In genomic region chr7:92612501-92612900, GRCh38 we compare ENCODE assay signal across 14 cellular contexts. TPM values are rescaled to one million over a fixed set of nuclear protein-coding genes. Genes with fewer than 3 reads are reported as not detected.
A peak's percentile ranks its signal among the peaks of the same experiment; 100 is the strongest.
DNase-seq lines count a peak whose midpoint lies in the region; ATAC-seq and TF ChIP-seq lines count a peak whose summit lies in the region.
"Had no signal": no experiment of that assay in that cellular context is flagged by ENCODE, and none has a peak within 500 bp of the region (broad histone marks: within the 10 kb centered on the region; RNA-seq: fewer than 3 reads in every experiment).

No MANE protein-coding gene starts in this region.

- TF ChIP-seq CTCF in natural killer cell (IDR thresholded peaks at IDR 0.05): no peak
- TF ChIP-seq CTCF in fibroblast of mammary gland (conservative IDR thresholded peaks at IDR 0.05; ENCODE audit: control insufficient read depth, insufficient read depth, low read depth, low read length): no peak
- no peak for TF ChIP-seq CTCF in tibial artery (IDR thresholded peaks at IDR 0.05)
- no peak for TF ChIP-seq CTCF in transverse colon (IDR thresholded peaks at IDR 0.05)

- TF ChIP-seq POLR2A in transverse colon (IDR thresholded peaks at IDR 0.05): no peak

- H3K36me3 Mint-ChIP-seq in natural killer cell treated with Interleukin-12 subunit alpha and Interleukin-12 subunit beta and Interleukin-15 and Interleukin-18, amount 100 ng/mL, for 72 hours: peaks cover 41% of the 10 kb centered on the region
- peaks cover 31% of the 10 kb centered on the region for H3K36me3 Mint-ChIP-seq in natural killer cell
- peaks cover 63% of the 10 kb centered on the region for H3K36me3 Mint-ChIP-seq in activated CD8-positive, alpha-beta T cell treated with anti-CD3 and anti-CD28 coated beads, Interleukin-2, amount 10 ng/mL, durations not matched to agents 7 days and 5 days (ENCODE audit: low read depth)

- no peaks in the 10 kb centered on the region for H3K9me3 Mint-ChIP-seq in natural killer cell treated with Interleukin-12 subunit alpha and Interleukin-12 subunit beta and Interleukin-15 and Interleukin-18, amount 100 ng/mL, for 72 hours
- no peaks in the 10 kb centered on the region for H3K9me3 Mint-ChIP-seq in natural killer cell
- H3K9me3 Mint-ChIP-seq in activated CD8-positive, alpha-beta T cell treated with anti-CD3 and anti-CD28 coated beads, Interleukin-2, amount 10 ng/mL, durations not matched to agents 7 days and 5 days (ENCODE audit: insufficient read depth): no peaks in the 10 kb centered on the region

- no peak for TF ChIP-seq EP300 in transverse colon (IDR thresholded peaks at IDR 0.05; ENCODE audit: low read depth)

- no peak for ATAC-seq in natural killer cell treated with Interleukin-12 subunit alpha and Interleukin-12 subunit beta and Interleukin-15 and Interleukin-18, amount 100 ng/mL, for 72 hours
- ATAC-seq in natural killer cell: no peak
- no peak for ATAC-seq in activated CD8-positive, alpha-beta T cell treated with anti-CD3 and anti-CD28 coated beads, Interleukin-2, amount 10 ng/mL, durations not matched to agents 7 days and 5 days

- POLR2A ChIA-PET in activated CD8-positive, alpha-beta T cell treated with anti-CD3 and anti-CD28 coated beads, Interleukin-2, amount 10 ng/mL, durations not matched to agents 7 days and 5 days (lab: Charles Lee): interaction anchor here (0.6 to 1.3 kb wide), 3 partner anchors 22 to 225 kb away, joined by 3 to 4 read pairs (median 3); partner anchors contain the start of gene FAM133B

- H3K4me1 Mint-ChIP-seq in natural killer cell treated with Interleukin-12 subunit alpha and Interleukin-12 subunit beta and Interleukin-15 and Interleukin-18, amount 100 ng/mL, for 72 hours (ENCODE audit: low read depth in 2 of 2): peaks cover 16 to 40% of the 10 kb centered on the region in 2 donors
- no peaks in the 10 kb centered on the region for H3K4me1 Mint-ChIP-seq in natural killer cell
- H3K4me1 Mint-ChIP-seq in activated CD8-positive, alpha-beta T cell treated with anti-CD3 and anti-CD28 coated beads, Interleukin-2, amount 10 ng/mL, durations not matched to agents 7 days and 5 days (ENCODE audit: low read depth): peaks cover 17% of the 10 kb centered on the region

- peak overlapping the region; percentile 1 for H3K4me3 Mint-ChIP-seq in natural killer cell treated with Interleukin-12 subunit alpha and Interleukin-12 subunit beta and Interleukin-15 and Interleukin-18, amount 100 ng/mL, for 72 hours
- no peak overlapping the region for H3K4me3 Mint-ChIP-seq in natural killer cell
- no peak overlapping the region for H3K4me3 Mint-ChIP-seq in activated CD8-positive, alpha-beta T cell treated with anti-CD3 and anti-CD28 coated beads, Interleukin-2, amount 10 ng/mL, durations not matched to agents 7 days and 5 days

- H3K36me3 ChIP-seq in tibial artery (peaks cover 6 to 27% (median 18%) of the 10 kb centered on the region in 3 donors), transverse colon (peaks cover 0 to 8% (median 2%) of the 10 kb centered on the region in 4 donors)

- H3K27me3 Mint-ChIP-seq in natural killer cell treated with Interleukin-12 subunit alpha and Interleukin-12 subunit beta and Interleukin-15 and Interleukin-18, amount 100 ng/mL, for 72 hours: no peaks in the 10 kb centered on the region
- H3K27me3 Mint-ChIP-seq in natural killer cell (ENCODE audit: low read depth in 2 of 2): no peaks in the 10 kb centered on the region
- no peaks in the 10 kb centered on the region for H3K27me3 Mint-ChIP-seq in activated CD8-positive, alpha-beta T cell treated with anti-CD3 and anti-CD28 coated beads, Interleukin-2, amount 10 ng/mL, durations not matched to agents 7 days and 5 days (ENCODE audit: low read depth)

- CTCF ChIA-PET in activated CD8-positive, alpha-beta T cell treated with anti-CD3 and anti-CD28 coated beads, Interleukin-2, amount 10 ng/mL, durations not matched to agents 7 days and 5 days (lab: Charles Lee): interaction anchor here (1.2 to 8.3 kb wide), 7 partner anchors 9 to 220 kb away, joined by 4 to 57 read pairs (median 10); partner anchors contain the start of gene FAM133B

- H3K27ac Mint-ChIP-seq in natural killer cell treated with Interleukin-12 subunit alpha and Interleukin-12 subunit beta and Interleukin-15 and Interleukin-18, amount 100 ng/mL, for 72 hours: peak overlapping the region; percentile 57 to 66
- no peak overlapping the region for H3K27ac Mint-ChIP-seq in natural killer cell
- peak overlapping the region; percentile 65 for H3K27ac Mint-ChIP-seq in activated CD8-positive, alpha-beta T cell treated with anti-CD3 and anti-CD28 coated beads, Interleukin-2, amount 10 ng/mL, durations not matched to agents 7 days and 5 days

- in situ Hi-C loops in transverse colon (cut with MboI; ENCODE audit: low pct_ligation_motif_present in 1 of 4, low pct_unique_long_range_greater_than_20kb in 1 of 4, low sequenced_read_pairs in 3 of 4): loop anchor here in 3 of 4 donors (10.0 to 25.0 kb wide), 2 partner anchors 442 to 450 kb away; no protein-coding TSS in a partner anchor

- 58 to 80% methylated on average over 1 to 2 of the region's 2 CpGs for WGBS in transverse colon (ENCODE audit: low coverage in 1 of 2), 2 donors

- H3K27me3 ChIP-seq in tibial artery: no peaks in the 10 kb centered on the region
- no peaks in the 10 kb centered on the region for H3K27me3 ChIP-seq in transverse colon
- H3K27me3 ChIP-seq: BLaER1 had no signal

- intact Hi-C loops in natural killer cell (cut with micrococcal nuclease): no loop called here
- intact Hi-C loops in tibial artery (cut with DNase I; ENCODE audit: low total_unique reads): loop anchor here (10.0 kb wide), 1 partner anchor 442 kb away; no protein-coding TSS in a partner anchor
- intact Hi-C loops in transverse colon (cut with DNase I; ENCODE audit: low total_unique reads): loop anchor here (10.0 kb wide), 1 partner anchor 222 kb away; the partner anchor contains the start of gene CDK6

- H3K4me1 ChIP-seq in tibial artery (peaks cover 0 to 20% (median 5%) of the 10 kb centered on the region in 4 donors), transverse colon (peaks cover 0 to 14% (median 6%) of the 10 kb centered on the region in 4 donors)
- H3K4me1 ChIP-seq: BLaER1 had no signal

- H3K27ac ChIP-seq in tibial artery (peak overlapping the region; percentile 37 to 49), transverse colon (no peak overlapping the region)
- H3K27ac ChIP-seq: BLaER1 had no signal

- DNase-seq in natural killer cell treated with Interleukin-12 subunit alpha and Interleukin-12 subunit beta and Interleukin-15 and Interleukin-18, amount 100 ng/mL, for 72 hours (ENCODE audit: low spot score): no peak
- DNase-seq in natural killer cell (no peak), fibroblast of mammary gland (ENCODE audit: low read depth) (peak; percentile 49), tibial artery (no peak), 8988T (no peak), transverse colon (no peak), C1 segment of cervical spinal cord (lab: John Stamatoyannopoulos, UW) (no peak)
- no peak for DNase-seq in activated CD8-positive, alpha-beta T cell treated with anti-CD3 and anti-CD28 coated beads, Interleukin-2, amount 10 ng/mL, durations not matched to agents 7 days and 5 days
- DNase-seq: amniotic stem cell; effector CD4-positive, alpha-beta T cell; islet precursor cell; NCI-H510A treated with DMSO at 0.1 percent for 48 hours; T-helper 9 cell had no signal

- H3K4me3 ChIP-seq in fibroblast of mammary gland (ENCODE audit: control insufficient read depth, low read depth, low read length) (no peak overlapping the region), tibial artery (no peak overlapping the region), transverse colon (no peak overlapping the region)
- H3K4me3 ChIP-seq: BLaER1 had no signal

- no peaks in the 10 kb centered on the region for H3K9me3 ChIP-seq in tibial artery
- no peaks in the 10 kb centered on the region for H3K9me3 ChIP-seq in transverse colon
- H3K9me3 ChIP-seq: BLaER1 had no signal

RNA-seq across cellular contexts. Expression of gene FAM133B, which starts 22.3 kb away (rescaled TPM):
- total RNA-seq in natural killer cell treated with Interleukin-12 subunit alpha and Interleukin-12 subunit beta and Interleukin-15 and Interleukin-18, amount 100 ng/mL, for 72 hours: 10 to 100 TPM; 31.1 to 62.6 TPM
- total RNA-seq in natural killer cell: 10 to 100 TPM; 68.5 to 75.1 (median 72.5) TPM
- total RNA-seq in activated CD8-positive, alpha-beta T cell treated with anti-CD3 and anti-CD28 coated beads, Interleukin-2, amount 10 ng/mL, durations not matched to agents 7 days and 5 days: 10 to 100 TPM; 31.6 to 32.8 TPM
- 10 to 100 TPM in 3 of 4 donors, 1 to 10 TPM in 1; 6.8 to 32.6 (median 15.3) TPM for total RNA-seq in transverse colon

Comparison
In these comparisons a context has a peak if more than half of its experiments do, and no peak if none do; other contexts are left out.
1. H3K27ac Mint-ChIP-seq: peak in natural killer cell treated with Interleukin-12 subunit alpha and Interleukin-12 subunit beta and Interleukin-15 and Interleukin-18, amount 100 ng/mL, for 72 hours (2 of 2) and activated CD8-positive, alpha-beta T cell treated with anti-CD3 and anti-CD28 coated beads, Interleukin-2, amount 10 ng/mL, durations not matched to agents 7 days and 5 days (single experiment); none in natural killer cell (0 of 2).
2. H3K27ac ChIP-seq: peak in tibial artery (2 of 2); none in transverse colon (0 of 4).